ENCODE assay signal across 8 cellular contexts in genomic region chr22:30357650-30358215, GRCh38. TPM values are rescaled to one million over a fixed set of nuclear protein-coding genes. Genes with fewer than 3 reads are reported as not detected.
DNase-seq lines count a peak whose midpoint lies in the region; ATAC-seq and TF ChIP-seq lines count a peak whose summit lies in the region.

No MANE protein-coding gene starts in this region.

- H2AFZ ChIP-seq in OCI-LY3 (ENCODE audit: low read depth, low read length) (no peak overlapping the region), osteoblast (ENCODE audit: low read length) (no peak overlapping the region)

- DNase-seq in Calu3: no peak
- DNase-seq in effector memory CD8-positive, alpha-beta T cell: no peak
- DNase-seq in osteoblast (ENCODE audit: insufficient read length, low spot score, missing footprints): peak; percentile 37
- DNase-seq in HuH-7 (ENCODE audit: low spot score): no peak
- no peak for DNase-seq in DMS153 treated with DMSO at 0.1 percent for 48 hours (lab: John Stamatoyannopoulos, UW; ENCODE audit: unreplicated experiment)

- peak overlapping the region; percentile 96 for H3K27ac Mint-ChIP-seq in Calu3 (ENCODE audit: unreplicated experiment)
- H3K27ac Mint-ChIP-seq in effector memory CD8-positive, alpha-beta T cell: peak overlapping the region; percentile 97

- H3K4me1 ChIP-seq in OCI-LY3 (ENCODE audit: low read length) (peaks cover 17% of the 10 kb centered on the region), osteoblast (ENCODE audit: insufficient read depth, low read length) (peaks cover 17% of the 10 kb centered on the region)

- peaks cover 46% of the 10 kb centered on the region for H3K36me3 Mint-ChIP-seq in Calu3 (ENCODE audit: insufficient read depth, unreplicated experiment)
- peaks cover 44% of the 10 kb centered on the region for H3K36me3 Mint-ChIP-seq in effector memory CD8-positive, alpha-beta T cell (ENCODE audit: insufficient read depth)

- H3K9me3 Mint-ChIP-seq in Calu3 (ENCODE audit: low read depth, unreplicated experiment): no peaks in the 10 kb centered on the region
- H3K9me3 Mint-ChIP-seq in effector memory CD8-positive, alpha-beta T cell: no peaks in the 10 kb centered on the region

- H3K27ac ChIP-seq in OCI-LY3 (ENCODE audit: low read length) (no peak overlapping the region), osteoblast (ENCODE audit: low read depth, low read length) (no peak overlapping the region)

- ATAC-seq in effector memory CD8-positive, alpha-beta T cell (replicated peaks): no peak
- no peak for ATAC-seq in esophagus mucosa
- no peak for ATAC-seq in GM18861 (IDR thresholded peaks at IDR 0.05; ENCODE audit: unreplicated experiment)

- intact Hi-C loops in Calu3 (cut with micrococcal nuclease; ENCODE audit: unreplicated experiment): no loop called here

- 0 out of 2 replicates have a peak overlapping the region, but pooled peaks have one; percentile 83 for H3K4me3 ChIP-seq in OCI-LY3 (ENCODE audit: low read length)
- peak overlapping the region; percentile 98 for H3K4me3 ChIP-seq in osteoblast (ENCODE audit: insufficient read depth, low read length)

- TF ChIP-seq CTCF in Calu3 (IDR thresholded peaks at IDR 0.05; ENCODE audit: unreplicated experiment): no peak
- no peak for TF ChIP-seq CTCF in OCI-LY3 (IDR thresholded peaks at IDR 0.05; ENCODE audit: low read depth, low read length)
- TF ChIP-seq CTCF in osteoblast (IDR thresholded peaks at IDR 0.05; ENCODE audit: extremely low read depth, low read depth, low read length): no peak

- H3K9ac ChIP-seq in OCI-LY3 (ENCODE audit: low read length): no peak overlapping the region

- H4K20me1 ChIP-seq in OCI-LY3 (ENCODE audit: insufficient read depth, low read length) (peaks cover 27% of the 10 kb centered on the region), osteoblast (ENCODE audit: insufficient read depth, low read length) (peaks cover 32% of the 10 kb centered on the region)

- H3K9me3 ChIP-seq in OCI-LY3 (ENCODE audit: insufficient read depth, low read length): no peaks in the 10 kb centered on the region
- H3K9me3 ChIP-seq in osteoblast (ENCODE audit: low read depth, low read length): no peaks in the 10 kb centered on the region

- peaks cover 36% of the 10 kb centered on the region for H3K79me2 ChIP-seq in OCI-LY3 (ENCODE audit: low read length)
- peaks cover 37% of the 10 kb centered on the region for H3K79me2 ChIP-seq in osteoblast (ENCODE audit: insufficient read depth, low read length)

- H3K4me2 ChIP-seq in OCI-LY3 (ENCODE audit: low read length) (no peak overlapping the region), osteoblast (ENCODE audit: insufficient read depth, low read length) (peak overlapping the region; percentile 92)

- no peaks in the 10 kb centered on the region for H3K27me3 Mint-ChIP-seq in Calu3 (ENCODE audit: unreplicated experiment)
- H3K27me3 Mint-ChIP-seq in effector memory CD8-positive, alpha-beta T cell: no peaks in the 10 kb centered on the region

- CTCF ChIA-PET in Calu3 (lab: Charles Lee): interaction anchor here (1.4 kb wide), 1 partner anchor 70 kb away, joined by 10 read pairs; no protein-coding TSS in a partner anchor

- H3K4me1 Mint-ChIP-seq in Calu3 (ENCODE audit: low read depth, unreplicated experiment): peaks cover 35% of the 10 kb centered on the region
- H3K4me1 Mint-ChIP-seq in effector memory CD8-positive, alpha-beta T cell (ENCODE audit: low read depth in 2 of 2): peaks cover 35 to 49% of the 10 kb centered on the region in 2 donors

- H3K36me3 ChIP-seq in OCI-LY3 (replicated peaks; ENCODE audit: low read depth, low read length) (peaks cover 13% of the 10 kb centered on the region), osteoblast (ENCODE audit: insufficient read depth, low read length) (peaks cover 4% of the 10 kb centered on the region)

- TSS peak; percentile 42 for BruUV-seq in Calu3 (replicated peaks; lab: Mats Ljungman, UMichigan)

- H3K27me3 ChIP-seq in OCI-LY3 (ENCODE audit: low read depth, low read length): no peaks in the 10 kb centered on the region
- H3K27me3 ChIP-seq in osteoblast (ENCODE audit: insufficient read depth, low read length): no peaks in the 10 kb centered on the region

- peak overlapping the region; percentile 94 for H3K4me3 Mint-ChIP-seq in Calu3 (ENCODE audit: low read depth, unreplicated experiment)
- peak overlapping the region; percentile 91 to 94 for H3K4me3 Mint-ChIP-seq in effector memory CD8-positive, alpha-beta T cell

RNA-seq across cellular contexts. Expression of gene CCDC157, which starts 0.9 kb away (rescaled TPM):
- total RNA-seq in Calu3 (2022): 5.0 and 5.5 TPM in 2 replicates
- total RNA-seq in osteoblast: 2.9 TPM in 2 replicates
- total RNA-seq in esophagus mucosa: 1.2 TPM

RNA-seq across cellular contexts. Expression of gene SF3A1, which starts 1.0 kb away (rescaled TPM):
- total RNA-seq in Calu3 (2022) (181 and 197 TPM in 2 replicates), osteoblast (21.7 and 30.6 TPM in 2 replicates), esophagus mucosa (111 TPM)

RNA-seq across cellular contexts. Expression of gene RNF215, which starts 29.5 kb away (rescaled TPM):
- total RNA-seq in Calu3 (2022): 42.5 and 48.8 TPM in 2 replicates
- 20.6 and 23.6 TPM in 2 replicates for total RNA-seq in osteoblast
- 4.8 TPM for total RNA-seq in esophagus mucosa

RNA-seq across cellular contexts. Expression of gene TBC1D10A, which starts 31.0 kb away (rescaled TPM):
- total RNA-seq in Calu3 (2022) (24.5 and 24.8 TPM in 2 replicates), osteoblast (30.6 and 32.9 TPM in 2 replicates), esophagus mucosa (44.5 TPM)

RNA-seq across cellular contexts. Expression of gene SEC14L2, which starts 39.1 kb away (rescaled TPM):
- total RNA-seq in Calu3 (2022) (32.1 and 39.1 TPM in 2 replicates), osteoblast (16.6 and 19.2 TPM in 2 replicates), esophagus mucosa (19.9 TPM)
